In genomic region chr3:119901148-119901547, GRCh38 we compare ENCODE assay signal across 3 cellular contexts.
TF ChIP-seq lines count a peak whose summit lies in the region.

No MANE protein-coding gene starts in this region.

TF ChIP-seq in A549, 52 proteins besides CTCF, POLR2A, EP300 and RAD21:
- TF ChIP-seq MAFK (IDR thresholded peaks at IDR 0.05; ENCODE audit: partially characterized antibody) = peak; percentile 56
- no peak for TF ChIP-seq ZC3H11A (IDR thresholded peaks at IDR 0.05)

TF ChIP-seq in IMR-90, 13 proteins besides CTCF, POLR2A, EP300 and RAD21:
- TF ChIP-seq MAFK (IDR thresholded peaks at IDR 0.05; ENCODE audit: low read depth, low read length) (peak; percentile 63), RCOR1 (IDR thresholded peaks at IDR 0.05; ENCODE audit: insufficient replicate concordance, low read length) (no peak), CHD1 (IDR thresholded peaks at IDR 0.05; ENCODE audit: low read depth, low read length) (no peak)

TF ChIP-seq in K562, 482 proteins besides CTCF, POLR2A, EP300 and RAD21:
- TF ChIP-seq GMEB1 (CRISPR knock-in tag; IDR thresholded peaks at IDR 0.05) = no peak
- peak; percentile 64 for TF ChIP-seq ZNF316 (IDR thresholded peaks at IDR 0.05)
- TF ChIP-seq MAFG (tag; conservative IDR thresholded peaks at IDR 0.05) = 0 out of 2 replicates have a peak, but pooled peaks have one; percentile 27
- TF ChIP-seq MAFF (IDR thresholded peaks at IDR 0.05; ENCODE audit: low read length) = 0 out of 2 replicates have a peak, but pooled peaks have one; percentile 4
- TF ChIP-seq C11orf30 (IDR thresholded peaks at IDR 0.05; ENCODE audit: low read depth) = peak; percentile 47; the same call in 1 of the 2 replicates
TF ChIP-seq in K562: peak in this region for 4.
